22 cellular contexts compared by ENCODE assay signal in the genomic region with DNA sequence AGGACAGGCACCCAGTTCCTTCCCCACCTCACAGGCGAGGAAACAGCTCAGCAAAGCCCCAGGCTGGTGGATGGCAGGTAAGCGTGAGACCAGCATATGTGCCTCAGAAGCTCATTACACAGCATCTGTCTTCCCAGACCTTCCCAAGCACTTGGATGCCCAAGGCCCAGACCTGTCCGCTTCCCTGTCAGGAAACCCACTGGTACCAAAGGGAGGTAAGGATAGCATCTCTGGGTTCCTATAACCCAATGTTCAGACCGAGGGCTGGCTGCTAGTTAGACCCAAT. TPM values are rescaled to one million over a fixed set of nuclear protein-coding genes. Genes with fewer than 3 reads are reported as not detected.
DNase-seq lines count a peak whose midpoint lies in the region; ATAC-seq and TF ChIP-seq lines count a peak whose summit lies in the region.
"Had no signal": no experiment of that assay in that cellular context is flagged by ENCODE, and none has a peak within 500 bp of the region (broad histone marks: within the 10 kb centered on the region; RNA-seq: fewer than 3 reads in every experiment).

No MANE protein-coding gene starts in this region.

- H3K36me3 Mint-ChIP-seq in activated CD8-positive, alpha-beta memory T cell treated with anti-CD3 and anti-CD28 coated beads, Interleukin-2, amount 10 ng/mL, durations not matched to agents 7 days and 5 days, result peaks cover 9% of the 10 kb centered on the region
- H3K36me3 Mint-ChIP-seq in activated naive CD4-positive, alpha-beta T cell treated with anti-CD3 and anti-CD28 coated beads, Interleukin-2, amount 10 ng/mL, durations not matched to agents 7 days and 5 days, result peaks cover 29% of the 10 kb centered on the region

- H3K36me3 ChIP-seq in NT2/D1 (ENCODE audit: insufficient read depth, insufficient read length, low read length), result peaks cover 78% of the 10 kb centered on the region
- peaks cover 57 to 67% (median 67%) of the 10 kb centered on the region in 4 donors for H3K36me3 ChIP-seq in stomach

- H3K27ac Mint-ChIP-seq in activated CD8-positive, alpha-beta memory T cell treated with anti-CD3 and anti-CD28 coated beads, Interleukin-2, amount 10 ng/mL, durations not matched to agents 7 days and 5 days, result no peak overlapping the region
- H3K27ac Mint-ChIP-seq in activated naive CD4-positive, alpha-beta T cell treated with anti-CD3 and anti-CD28 coated beads, Interleukin-2, amount 10 ng/mL, durations not matched to agents 7 days and 5 days, result no peak overlapping the region
- H3K27ac Mint-ChIP-seq: CD8-positive, alpha-beta T cell had no signal

- no peaks in the 10 kb centered on the region for H3K9me3 Mint-ChIP-seq in activated CD8-positive, alpha-beta memory T cell treated with anti-CD3 and anti-CD28 coated beads, Interleukin-2, amount 10 ng/mL, durations not matched to agents 7 days and 5 days (ENCODE audit: low read depth)
- no peaks in the 10 kb centered on the region for H3K9me3 Mint-ChIP-seq in activated naive CD4-positive, alpha-beta T cell treated with anti-CD3 and anti-CD28 coated beads, Interleukin-2, amount 10 ng/mL, durations not matched to agents 7 days and 5 days
- H3K9me3 Mint-ChIP-seq: CD8-positive, alpha-beta T cell had no signal

- peaks cover 11% of the 10 kb centered on the region for H3K4me1 Mint-ChIP-seq in activated CD8-positive, alpha-beta memory T cell treated with anti-CD3 and anti-CD28 coated beads, Interleukin-2, amount 10 ng/mL, durations not matched to agents 7 days and 5 days
- peaks cover 14% of the 10 kb centered on the region for H3K4me1 Mint-ChIP-seq in activated naive CD4-positive, alpha-beta T cell treated with anti-CD3 and anti-CD28 coated beads, Interleukin-2, amount 10 ng/mL, durations not matched to agents 7 days and 5 days

- TF ChIP-seq EP300 in stomach (IDR thresholded peaks at IDR 0.05), result no peak

- no peak for TF ChIP-seq CTCF in stomach (IDR thresholded peaks at IDR 0.05)

- H3K27me3 ChIP-seq in NT2/D1 (ENCODE audit: insufficient read depth, insufficient read length), result no peaks in the 10 kb centered on the region
- no peaks in the 10 kb centered on the region for H3K27me3 ChIP-seq in stomach

- no peak overlapping the region for H3K4me3 Mint-ChIP-seq in activated CD8-positive, alpha-beta memory T cell treated with anti-CD3 and anti-CD28 coated beads, Interleukin-2, amount 10 ng/mL, durations not matched to agents 7 days and 5 days
- H3K4me3 Mint-ChIP-seq in activated naive CD4-positive, alpha-beta T cell treated with anti-CD3 and anti-CD28 coated beads, Interleukin-2, amount 10 ng/mL, durations not matched to agents 7 days and 5 days, result no peak overlapping the region
- H3K4me3 Mint-ChIP-seq: CD8-positive, alpha-beta T cell had no signal

- H3K27me3 Mint-ChIP-seq in activated CD8-positive, alpha-beta memory T cell treated with anti-CD3 and anti-CD28 coated beads, Interleukin-2, amount 10 ng/mL, durations not matched to agents 7 days and 5 days, result peaks cover 2% of the 10 kb centered on the region
- peaks cover 3% of the 10 kb centered on the region for H3K27me3 Mint-ChIP-seq in activated naive CD4-positive, alpha-beta T cell treated with anti-CD3 and anti-CD28 coated beads, Interleukin-2, amount 10 ng/mL, durations not matched to agents 7 days and 5 days

- CTCF ChIA-PET in activated CD8-positive, alpha-beta memory T cell treated with anti-CD3 and anti-CD28 coated beads, Interleukin-2, amount 10 ng/mL, durations not matched to agents 7 days and 5 days (lab: Charles Lee), result no interaction called here
- CTCF ChIA-PET in activated naive CD4-positive, alpha-beta T cell treated with anti-CD3 and anti-CD28 coated beads, Interleukin-2, amount 10 ng/mL, durations not matched to agents 7 days and 5 days (lab: Charles Lee), result interaction anchor here (1.1 kb wide), 1 partner anchor 13 kb away, joined by 3 read pairs; no protein-coding TSS in a partner anchor

- no peak overlapping the region for H3K27ac ChIP-seq in stomach

- peaks cover 8% of the 10 kb centered on the region for H3K4me1 ChIP-seq in NT2/D1 (ENCODE audit: insufficient read depth, insufficient read length)
- peaks cover 11 to 38% (median 28%) of the 10 kb centered on the region in 4 donors for H3K4me1 ChIP-seq in stomach

- peak; percentile 32 for DNase-seq in activated CD8-positive, alpha-beta memory T cell treated with anti-CD3 and anti-CD28 coated beads, Interleukin-2, amount 50 U/mL, for 48 hours
- DNase-seq in activated CD8-positive, alpha-beta memory T cell treated with anti-CD3 and anti-CD28 coated beads, Interleukin-2, amount 10 ng/mL, durations not matched to agents 7 days and 5 days, result no peak
- DNase-seq in NT2/D1 (ENCODE audit: low read depth, low spot score), result no peak
- peak; percentile 40 for DNase-seq in left lobe of liver (ENCODE audit: low spot score)
- peak; percentile 10 for DNase-seq in stomach
- no peak for DNase-seq in NCI-H1048 (lab: John Stamatoyannopoulos, UW)
- no peak for DNase-seq in T-helper 1 cell
- DNase-seq in activated naive CD4-positive, alpha-beta T cell treated with anti-CD3 and anti-CD28 coated beads, Interleukin-2, amount 10 ng/mL, durations not matched to agents 7 days and 5 days, result no peak
- DNase-seq: 8988T, DND-41, H7, Karpas-422, MV-4-11, NCI-H1694, NCI-H2081, NCI-H2171 treated with DMSO at 0.1 percent for 48 hours, NCI-H524 treated with DMSO at 0.1 percent for 48 hours, OCI-M1 had no signal

- H3K9ac ChIP-seq in NT2/D1 (ENCODE audit: insufficient read length, low read depth), result peak overlapping the region; percentile 3

- intact Hi-C loops in stomach (cut with DNase I; ENCODE audit: low total_unique reads), result no loop called here

- 88 to 95% (median 93%) methylated on average over 3 to 4 of the region's 4 CpGs for WGBS in stomach, 5 donors

- ATAC-seq in activated CD8-positive, alpha-beta memory T cell treated with anti-CD3 and anti-CD28 coated beads, Interleukin-2, amount 10 ng/mL, durations not matched to agents 7 days and 5 days, result no peak
- ATAC-seq in left lobe of liver, result no peak
- ATAC-seq: CD8-positive, alpha-beta T cell; GM12878; Right ventricle myocardium inferior had no signal

- H3K4me3 ChIP-seq in NT2/D1 (ENCODE audit: insufficient read length, low read depth) (no peak overlapping the region), stomach (no peak overlapping the region)
- H3K4me3 ChIP-seq: BLaER1 treated with 17β-estradiol and CSF1 and Interleukin-3, amounts not matched to agents 10 nM and 100 nM; GM12878 had no signal

- H3K9me3 ChIP-seq in NT2/D1 (ENCODE audit: insufficient read depth, low read length) (no peaks in the 10 kb centered on the region), stomach (no peaks in the 10 kb centered on the region)
- H3K9me3 ChIP-seq: BLaER1 treated with 17β-estradiol and CSF1 and Interleukin-3, amounts not matched to agents 10 nM and 100 nM had no signal

- TF ChIP-seq POLR2A in stomach (IDR thresholded peaks at IDR 0.05), result no peak

RNA-seq across cellular contexts. Expression of gene POFUT2, which starts 3.3 kb away (rescaled TPM):
- total RNA-seq in activated CD8-positive, alpha-beta memory T cell treated with anti-CD3 and anti-CD28 coated beads, Interleukin-2, amount 10 ng/mL, durations not matched to agents 7 days and 5 days, result 10 to 100 TPM; 16.4 to 19.5 TPM
- 17.5 TPM for total RNA-seq in left lobe of liver
- total RNA-seq in stomach, result 10 to 100 TPM; 19.2 to 34.2 (median 29.3) TPM
- 10 to 100 TPM in 1 of 3 donors, 1 to 10 TPM in 2; 7.4 to 15.9 (median 9.5) TPM for polyA plus RNA-seq in stomach

Comparison
In these comparisons a context has a peak if more than half of its experiments do, and no peak if none do; other contexts are left out.
1. DNase-seq: peak in activated CD8-positive, alpha-beta memory T cell treated with anti-CD3 and anti-CD28 coated beads, Interleukin-2, amount 50 U/mL, for 48 hours (single experiment), left lobe of liver (single experiment) and stomach (single experiment); none in activated CD8-positive, alpha-beta memory T cell treated with anti-CD3 and anti-CD28 coated beads, Interleukin-2, amount 10 ng/mL, durations not matched to agents 7 days and 5 days (single experiment), NT2/D1 (single experiment), NCI-H1048 (single experiment), T-helper 1 cell (0 of 5) and activated naive CD4-positive, alpha-beta T cell treated with anti-CD3 and anti-CD28 coated beads, Interleukin-2, amount 10 ng/mL, durations not matched to agents 7 days and 5 days (single experiment).